Comparison of ENCODE assay signal across 28 cellular contexts in the genomic region with DNA sequence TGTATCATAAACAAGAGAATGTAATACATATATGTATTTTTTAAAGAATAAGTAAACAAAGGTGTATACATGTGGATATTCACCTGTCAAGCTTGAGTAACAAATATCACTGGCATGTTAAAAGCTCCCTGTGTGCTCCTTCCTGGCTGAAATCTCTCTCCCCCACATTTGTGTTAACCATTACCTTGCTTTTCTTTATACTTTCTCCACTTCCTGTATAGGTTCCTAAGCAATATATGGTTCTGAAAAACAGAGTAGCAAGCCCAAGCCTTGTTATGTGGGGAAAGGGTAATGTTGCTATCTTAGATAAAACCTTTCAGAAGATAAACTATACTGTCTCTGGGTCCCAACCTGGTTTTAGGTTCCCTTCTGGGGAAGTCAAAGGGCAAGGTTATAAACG. TPM values are rescaled to one million over a fixed set of nuclear protein-coding genes. Genes with fewer than 3 reads are reported as not detected.
DNase-seq lines count a peak whose midpoint lies in the region; ATAC-seq lines count a peak whose summit lies in the region.
"Had no signal": no experiment of that assay in that cellular context is flagged by ENCODE, and none has a peak within 500 bp of the region (broad histone marks: within the 10 kb centered on the region; RNA-seq: fewer than 3 reads in every experiment).

No MANE protein-coding gene starts in this region.

- ATAC-seq in GM18907 (IDR thresholded peaks at IDR 0.05; ENCODE audit: unreplicated experiment): peak; percentile 66
- ATAC-seq in HG02938 (IDR thresholded peaks at IDR 0.05; ENCODE audit: unreplicated experiment): peak; percentile 68
- ATAC-seq in HG03378 (IDR thresholded peaks at IDR 0.05; ENCODE audit: unreplicated experiment): peak; percentile 59
- ATAC-seq in left colon: peak; percentile 28
- ATAC-seq in HG03280 (IDR thresholded peaks at IDR 0.05; ENCODE audit: unreplicated experiment): no peak
- ATAC-seq: A549, Right ventricle myocardium inferior, SK-N-SH treated with all-trans-retinoic acid at 6 μM for 48 hours had no signal

- DNase-seq in left colon (no peak), mesenteric fat pad (ENCODE audit: low spot score) (no peak)
- DNase-seq in activated naive CD4-positive, alpha-beta T cell treated with anti-CD3 and anti-CD28 coated beads, Interleukin-2, amount 50 U/mL, for 16 hours: no peak
- DNase-seq: AML-193; CD4-positive, alpha-beta T cell; GF-D8; GOT3; HCEC 1CT; IMR-90; KG1; MG63; NCI-H1105 treated with DMSO at 0.1 percent for 48 hours; NCI-H2029; NCI-H446 treated with DMSO at 0.1 percent for 48 hours; NCI-H526; NCI-H82; NK-92 treated with Interleukin-12 subunit alpha and Interleukin-12 subunit beta, amount 100 ng/mL, for 24 hours; PC-9; SJCRH30; T-helper 2 cell had no signal

- intact Hi-C loops in left colon (cut with DNase I, micrococcal nuclease): no loop called here

RNA-seq across cellular contexts. Expression of gene TBC1D30, which starts 32.3 kb away (rescaled TPM):
- 10 to 100 TPM in 1 of 2 donors, 1 to 10 TPM in 1; 10.0 to 12.8 TPM for total RNA-seq in left colon
- total RNA-seq in mesenteric fat pad: 5.9 TPM
- total RNA-seq: RPMI7951 had no signal

RNA-seq across cellular contexts. Expression of gene GNS, which starts 32.9 kb away (rescaled TPM):
- total RNA-seq in left colon: 10 to 100 TPM; 59.6 to 70.8 TPM
- 278 TPM for total RNA-seq in mesenteric fat pad
